Comparison of ENCODE assay signal across 1 cellular context in the genomic region with DNA sequence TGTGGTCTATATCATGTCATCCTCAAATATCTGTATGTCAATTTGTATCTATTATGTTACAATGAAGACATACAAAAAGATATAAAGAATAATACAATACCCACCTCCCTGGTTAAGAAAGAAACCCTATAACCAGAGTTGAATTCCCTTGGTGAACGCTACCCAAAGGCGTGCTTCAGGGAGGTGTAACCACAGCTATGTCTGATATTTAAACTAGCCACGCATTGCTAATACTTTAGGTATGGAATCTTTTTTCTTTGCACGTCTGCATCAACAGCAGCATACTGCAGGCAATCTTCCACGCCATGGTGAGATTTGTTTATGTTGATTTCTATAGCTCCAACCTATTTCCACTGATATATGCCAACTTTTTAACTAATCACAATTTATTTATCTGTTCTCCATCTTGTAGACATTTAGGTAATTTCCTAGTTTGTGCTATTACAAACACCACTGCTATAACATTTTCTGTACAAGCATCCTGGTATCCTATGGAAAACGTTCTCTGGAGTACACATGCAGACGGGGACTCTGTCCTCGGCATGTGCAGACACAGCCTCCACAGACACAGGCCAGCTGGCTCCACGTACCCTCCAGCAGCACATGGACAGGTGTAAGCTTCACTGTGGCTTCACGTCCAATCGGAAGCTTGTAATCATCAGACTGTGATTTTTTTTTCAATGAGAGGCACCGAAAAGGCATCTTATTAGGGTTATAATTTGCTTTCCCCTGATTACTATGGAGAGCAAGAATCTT.
TF ChIP-seq lines count a peak whose summit lies in the region.

No MANE protein-coding gene starts in this region.

TF ChIP-seq in SK-N-SH, 30 proteins besides CTCF, POLR2A, EP300 and RAD21 (continued from another document):
- TF ChIP-seq EZH2phosphoT487 (IDR thresholded peaks at IDR 0.05; ENCODE audit: borderline replicate concordance, low read depth) (no peak), SIN3A (IDR thresholded peaks at IDR 0.05; ENCODE audit: borderline replicate concordance, low read depth, low read length) (no peak), YY1 (IDR thresholded peaks at IDR 0.05; ENCODE audit: low read depth) (no peak), CHD2 (IDR thresholded peaks at IDR 0.05; ENCODE audit: low read length, partially characterized antibody) (no peak), NRF1 (IDR thresholded peaks at IDR 0.05; ENCODE audit: low read depth, low read length) (no peak), JUND (IDR thresholded peaks at IDR 0.05) (peak; percentile 80), TAF1 (IDR thresholded peaks at IDR 0.05; ENCODE audit: borderline replicate concordance, low read depth, low read length) (no peak), GATA2 (CRISPR knock-in tag; IDR thresholded peaks at IDR 0.05) (no peak), SMC3 (IDR thresholded peaks at IDR 0.05; ENCODE audit: low read depth, low read length) (no peak), FOSL2 (IDR thresholded peaks at IDR 0.05; ENCODE audit: borderline replicate concordance, low read depth) (peak; percentile 78; the same call in 1 of the 2 replicates), FOXM1 (IDR thresholded peaks at IDR 0.05; ENCODE audit: low read depth) (0 out of 2 replicates have a peak, but pooled peaks have one; percentile 28), MEF2A (IDR thresholded peaks at IDR 0.05; ENCODE audit: borderline replicate concordance, low read depth) (no peak), TCF12 (IDR thresholded peaks at IDR 0.05) (peak; percentile 75), POLR2AphosphoS5 (IDR thresholded peaks at IDR 0.05; ENCODE audit: low read depth, low read length) (peak; percentile 46; the same call in 1 of the 2 replicates), MXI1 (IDR thresholded peaks at IDR 0.05; ENCODE audit: low read depth, low read length) (no peak; the same call in 1 of the 2 replicates), TEAD4 (IDR thresholded peaks at IDR 0.05; ENCODE audit: borderline replicate concordance, insufficient read depth) (peak; percentile 91), FOXJ3 (CRISPR knock-in tag; IDR thresholded peaks at IDR 0.05) (no peak), RFX5 (IDR thresholded peaks at IDR 0.05; ENCODE audit: low read length) (no peak)
- TF ChIP-seq, protein P1, sequence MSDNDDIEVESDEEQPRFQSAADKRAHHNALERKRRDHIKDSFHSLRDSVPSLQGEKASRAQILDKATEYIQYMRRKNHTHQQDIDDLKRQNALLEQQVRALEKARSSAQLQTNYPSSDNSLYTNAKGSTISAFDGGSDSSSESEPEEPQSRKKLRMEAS (IDR thresholded peaks at IDR 0.05; ENCODE audit: low read depth), result peak; percentile 56
- TF ChIP-seq, protein P2, sequence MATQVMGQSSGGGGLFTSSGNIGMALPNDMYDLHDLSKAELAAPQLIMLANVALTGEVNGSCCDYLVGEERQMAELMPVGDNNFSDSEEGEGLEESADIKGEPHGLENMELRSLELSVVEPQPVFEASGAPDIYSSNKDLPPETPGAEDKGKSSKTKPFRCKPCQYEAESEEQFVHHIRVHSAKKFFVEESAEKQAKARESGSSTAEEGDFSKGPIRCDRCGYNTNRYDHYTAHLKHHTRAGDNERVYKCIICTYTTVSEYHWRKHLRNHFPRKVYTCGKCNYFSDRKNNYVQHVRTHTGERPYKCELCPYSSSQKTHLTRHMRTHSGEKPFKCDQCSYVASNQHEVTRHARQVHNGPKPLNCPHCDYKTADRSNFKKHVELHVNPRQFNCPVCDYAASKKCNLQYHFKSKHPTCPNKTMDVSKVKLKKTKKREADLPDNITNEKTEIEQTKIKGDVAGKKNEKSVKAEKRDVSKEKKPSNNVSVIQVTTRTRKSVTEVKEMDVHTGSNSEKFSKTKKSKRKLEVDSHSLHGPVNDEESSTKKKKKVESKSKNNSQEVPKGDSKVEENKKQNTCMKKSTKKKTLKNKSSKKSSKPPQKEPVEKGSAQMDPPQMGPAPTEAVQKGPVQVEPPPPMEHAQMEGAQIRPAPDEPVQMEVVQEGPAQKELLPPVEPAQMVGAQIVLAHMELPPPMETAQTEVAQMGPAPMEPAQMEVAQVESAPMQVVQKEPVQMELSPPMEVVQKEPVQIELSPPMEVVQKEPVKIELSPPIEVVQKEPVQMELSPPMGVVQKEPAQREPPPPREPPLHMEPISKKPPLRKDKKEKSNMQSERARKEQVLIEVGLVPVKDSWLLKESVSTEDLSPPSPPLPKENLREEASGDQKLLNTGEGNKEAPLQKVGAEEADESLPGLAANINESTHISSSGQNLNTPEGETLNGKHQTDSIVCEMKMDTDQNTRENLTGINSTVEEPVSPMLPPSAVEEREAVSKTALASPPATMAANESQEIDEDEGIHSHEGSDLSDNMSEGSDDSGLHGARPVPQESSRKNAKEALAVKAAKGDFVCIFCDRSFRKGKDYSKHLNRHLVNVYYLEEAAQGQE (IDR thresholded peaks at IDR 0.05; ENCODE audit: low read depth, low read length), result no peak
- TF ChIP-seq, protein P3, sequence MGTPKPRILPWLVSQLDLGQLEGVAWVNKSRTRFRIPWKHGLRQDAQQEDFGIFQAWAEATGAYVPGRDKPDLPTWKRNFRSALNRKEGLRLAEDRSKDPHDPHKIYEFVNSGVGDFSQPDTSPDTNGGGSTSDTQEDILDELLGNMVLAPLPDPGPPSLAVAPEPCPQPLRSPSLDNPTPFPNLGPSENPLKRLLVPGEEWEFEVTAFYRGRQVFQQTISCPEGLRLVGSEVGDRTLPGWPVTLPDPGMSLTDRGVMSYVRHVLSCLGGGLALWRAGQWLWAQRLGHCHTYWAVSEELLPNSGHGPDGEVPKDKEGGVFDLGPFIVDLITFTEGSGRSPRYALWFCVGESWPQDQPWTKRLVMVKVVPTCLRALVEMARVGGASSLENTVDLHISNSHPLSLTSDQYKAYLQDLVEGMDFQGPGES (IDR thresholded peaks at IDR 0.05; ENCODE audit: low read depth, low read length), result no peak
